8 cellular contexts compared by ENCODE assay signal in the genomic region with DNA sequence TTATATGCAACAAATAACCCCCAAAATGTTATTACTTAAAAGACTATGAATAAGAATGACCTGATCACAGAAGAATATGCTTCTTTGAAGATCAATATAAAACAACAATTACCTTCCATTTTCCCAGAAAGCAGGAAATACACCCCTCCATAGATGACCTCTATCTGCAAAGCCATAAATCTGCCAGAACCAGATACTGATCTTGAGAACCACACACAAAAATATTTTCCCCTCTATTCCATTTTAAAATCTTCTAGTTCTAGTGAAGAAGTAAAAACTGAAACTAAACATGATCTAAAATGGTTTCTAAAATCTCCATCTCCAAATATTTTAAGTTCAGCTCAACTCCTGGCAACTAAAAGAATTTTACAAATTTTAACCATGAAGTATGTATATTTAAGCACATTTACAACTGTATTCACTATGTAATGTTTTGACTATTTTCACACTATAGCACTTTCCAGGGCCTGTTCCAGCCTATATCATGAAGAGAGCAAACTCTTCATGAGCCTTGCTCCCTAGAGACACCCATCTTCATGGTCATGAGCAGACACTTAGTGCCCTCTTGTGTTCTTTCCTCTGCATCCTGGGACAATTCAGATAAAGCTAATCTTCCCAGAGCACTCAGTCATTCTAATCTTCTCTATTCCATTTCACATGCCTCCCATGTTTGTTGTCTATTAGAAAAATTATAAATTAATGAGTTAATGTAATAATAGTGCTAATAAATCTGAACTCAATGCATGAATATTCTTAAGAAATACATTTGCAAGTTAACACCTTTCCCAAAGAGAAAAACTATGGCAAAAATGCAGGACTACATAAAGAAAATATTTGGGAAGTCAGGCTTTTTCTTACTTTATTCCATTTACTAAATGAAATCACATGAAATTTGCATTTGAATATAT.
DNase-seq lines count a peak whose midpoint lies in the region; ATAC-seq, FAIRE-seq and TF ChIP-seq lines count a peak whose summit lies in the region.

No MANE protein-coding gene starts in this region.

- H3K27ac Mint-ChIP-seq in activated CD8-positive, alpha-beta T cell treated with anti-CD3 and anti-CD28 coated beads for 36 hours, result peak overlapping the region; percentile 71

- H3K4me3 Mint-ChIP-seq in activated CD8-positive, alpha-beta T cell treated with anti-CD3 and anti-CD28 coated beads for 36 hours, result no peak overlapping the region

- POLR2A ChIA-PET in activated CD8-positive, alpha-beta T cell treated with anti-CD3 and anti-CD28 coated beads for 36 hours (lab: Charles Lee), result interaction anchor here (0.8 to 1.1 kb wide), 2 partner anchors 10 to 87 kb away, joined by 3 read pairs; partner anchors contain the start of gene HELZ

- FAIRE-seq in islet of Langerhans (lab: Jason Lieb, UNC), result peak; percentile 13

- no peak for TF ChIP-seq CTCF in activated CD8-positive, alpha-beta T cell treated with anti-CD3 and anti-CD28 coated beads for 36 hours (IDR thresholded peaks at IDR 0.05)

- no peak for ATAC-seq in activated CD8-positive, alpha-beta T cell treated with anti-CD3 and anti-CD28 coated beads for 36 hours
- ATAC-seq in HG03354 (IDR thresholded peaks at IDR 0.05; ENCODE audit: poor library complexity, severe bottlenecking, unreplicated experiment), result no peak
- no peak for ATAC-seq in GM19452 (IDR thresholded peaks at IDR 0.05; ENCODE audit: unreplicated experiment)

- peaks cover 25% of the 10 kb centered on the region for H3K4me1 Mint-ChIP-seq in activated CD8-positive, alpha-beta T cell treated with anti-CD3 and anti-CD28 coated beads for 36 hours (ENCODE audit: low read depth)

- CTCF ChIA-PET in activated CD8-positive, alpha-beta T cell treated with anti-CD3 and anti-CD28 coated beads for 36 hours (lab: Charles Lee), result interaction anchor here (1.4 to 1.6 kb wide), 2 partner anchors 9 to 42 kb away, joined by 4 read pairs; no protein-coding TSS in a partner anchor

- DNase-seq in NCI-H2081 (lab: John Stamatoyannopoulos, UW) (peak; percentile 31 to 50), NCI-H2081 treated with DMSO at 0.1 percent for 48 hours (lab: John Stamatoyannopoulos, UW) (no peak), NCI-H1105 treated with DMSO at 0.1 percent for 48 hours (lab: John Stamatoyannopoulos, UW) (peak; percentile 20), OCI-M2 (lab: John Stamatoyannopoulos, UW; ENCODE audit: unreplicated experiment) (no peak)
- DNase-seq in activated CD8-positive, alpha-beta T cell treated with anti-CD3 and anti-CD28 coated beads for 36 hours, result no peak

- intact Hi-C loops in activated CD8-positive, alpha-beta T cell treated with anti-CD3 and anti-CD28 coated beads for 36 hours (cut with micrococcal nuclease), result no loop called here

- H3K27me3 Mint-ChIP-seq in activated CD8-positive, alpha-beta T cell treated with anti-CD3 and anti-CD28 coated beads for 36 hours, result no peaks in the 10 kb centered on the region

- peaks cover 42% of the 10 kb centered on the region for H3K36me3 Mint-ChIP-seq in activated CD8-positive, alpha-beta T cell treated with anti-CD3 and anti-CD28 coated beads for 36 hours (ENCODE audit: low read depth)

- H3K9me3 Mint-ChIP-seq in activated CD8-positive, alpha-beta T cell treated with anti-CD3 and anti-CD28 coated beads for 36 hours, result peaks cover 14% of the 10 kb centered on the region

Comparison
In these comparisons a context has a peak if more than half of its experiments do, and no peak if none do; other contexts are left out.
1. DNase-seq: peak in NCI-H2081 (2 of 2) and NCI-H1105 treated with DMSO at 0.1 percent for 48 hours (single experiment); none in NCI-H2081 treated with DMSO at 0.1 percent for 48 hours (single experiment), activated CD8-positive, alpha-beta T cell treated with anti-CD3 and anti-CD28 coated beads for 36 hours (single experiment) and OCI-M2 (single experiment).